8 cellular contexts compared by ENCODE assay signal in genomic region chr6:149032599-149033405, GRCh38.
DNase-seq lines count a peak whose midpoint lies in the region; ATAC-seq and TF ChIP-seq lines count a peak whose summit lies in the region.

No MANE protein-coding gene starts in this region.

- TF ChIP-seq CTCF in foreskin fibroblast (IDR thresholded peaks at IDR 0.05; ENCODE audit: low read depth, low read length) (no peak), WTC11 (IDR thresholded peaks at IDR 0.05) (no peak)

- DNase-seq in EH (ENCODE audit: low read depth), result peak; percentile 97
- peak; percentile 47 for DNase-seq in activated CD8-positive, alpha-beta memory T cell treated with anti-CD3 and anti-CD28 coated beads, Interleukin-2, amount 50 U/mL, for 24 hours (ENCODE audit: extremely low read depth)
- DNase-seq in foreskin fibroblast, result peak; percentile 71 to 78
- peak in 2 of 3 experiments; percentile 23 to 26 for DNase-seq in stimulated activated CD4-positive, alpha-beta T cell treated with anti-CD3 and anti-CD28 coated beads, TNF-alpha, amount 100 ng/mL, for 4 hours (ENCODE audit: low read depth in 3 of 3)
- no peak for DNase-seq in WTC11 (ENCODE audit: low spot score)
- DNase-seq in COLO668 (lab: John Stamatoyannopoulos, UW; ENCODE audit: unreplicated experiment), result no peak

- H3K4me3 ChIP-seq in foreskin fibroblast (ENCODE audit: low read depth in 1 of 2, low read length in 2 of 2), result no peak overlapping the region

- H3K9me3 Mint-ChIP-seq in WTC11, result no peaks in the 10 kb centered on the region

- H3K27ac Mint-ChIP-seq in WTC11, result no peak overlapping the region

- H3K27me3 Mint-ChIP-seq in WTC11 (ENCODE audit: low read depth), result no peaks in the 10 kb centered on the region

- ATAC-seq in GM21515 (IDR thresholded peaks at IDR 0.05; ENCODE audit: unreplicated experiment) (peak; percentile 74), HG03575 (IDR thresholded peaks at IDR 0.05; ENCODE audit: extremely low read depth, insufficient number of reproducible peaks, low FRiP score, unreplicated experiment) (peak; percentile 77), WTC11 (no peak)

- CTCF ChIA-PET in WTC11 (lab: Charles Lee), result interaction anchor here (0.6 to 1.4 kb wide), 6 partner anchors 18 to 473 kb away, joined by 3 to 6 read pairs (median 4); no protein-coding TSS in a partner anchor

- POLR2A ChIA-PET in WTC11 (lab: Charles Lee), result interaction anchor here (0.5 to 0.6 kb wide), 2 partner anchors 39 to 284 kb away, joined by 5 to 7 read pairs; no protein-coding TSS in a partner anchor

- H3K4me1 Mint-ChIP-seq in WTC11, result peaks cover 53% of the 10 kb centered on the region

- H3K4me3 Mint-ChIP-seq in WTC11, result no peak overlapping the region

- H3K36me3 Mint-ChIP-seq in WTC11, result no peaks in the 10 kb centered on the region

TF ChIP-seq in WTC11, 78 proteins besides CTCF, POLR2A, EP300 and RAD21:
- TF ChIP-seq ZMAT4 (CRISPR knock-in tag; IDR thresholded peaks at IDR 0.05), result no peak
- TF ChIP-seq ZNF423 (CRISPR knock-in tag; IDR thresholded peaks at IDR 0.05), result no peak
- TF ChIP-seq MYBL2 (CRISPR knock-in tag; IDR thresholded peaks at IDR 0.05), result no peak
- no peak for TF ChIP-seq ZNF138 (CRISPR knock-in tag; conservative IDR thresholded peaks at IDR 0.05)
- TF ChIP-seq KAT7 (CRISPR knock-in tag; IDR thresholded peaks at IDR 0.05; ENCODE audit: borderline replicate concordance), result no peak
- no peak for TF ChIP-seq SOX15 (CRISPR knock-in tag; IDR thresholded peaks at IDR 0.05)
- TF ChIP-seq FOXP4 (CRISPR knock-in tag; IDR thresholded peaks at IDR 0.05), result no peak
- TF ChIP-seq TEAD4 (CRISPR knock-in tag; IDR thresholded peaks at IDR 0.05), result no peak
- no peak for TF ChIP-seq E2F4 (CRISPR knock-in tag; IDR thresholded peaks at IDR 0.05; ENCODE audit: borderline replicate concordance, low read depth)
- TF ChIP-seq ERG (CRISPR knock-in tag; IDR thresholded peaks at IDR 0.05), result no peak
- no peak for TF ChIP-seq EMX1 (CRISPR knock-in tag; IDR thresholded peaks at IDR 0.05)
- TF ChIP-seq RORB (CRISPR knock-in tag; IDR thresholded peaks at IDR 0.05), result no peak
- no peak for TF ChIP-seq IRF2 (CRISPR knock-in tag; IDR thresholded peaks at IDR 0.05; ENCODE audit: borderline replicate concordance, low read depth)
- TF ChIP-seq TEAD1 (CRISPR knock-in tag; IDR thresholded peaks at IDR 0.05), result no peak
- no peak for TF ChIP-seq CREB1 (CRISPR knock-in tag; IDR thresholded peaks at IDR 0.05)

Comparison
In these comparisons a context has a peak if more than half of its experiments do, and no peak if none do; other contexts are left out.
1. DNase-seq: peak in EH (single experiment), activated CD8-positive, alpha-beta memory T cell treated with anti-CD3 and anti-CD28 coated beads, Interleukin-2, amount 50 U/mL, for 24 hours (single experiment), foreskin fibroblast (2 of 2) and stimulated activated CD4-positive, alpha-beta T cell treated with anti-CD3 and anti-CD28 coated beads, TNF-alpha, amount 100 ng/mL, for 4 hours (2 of 3); none in WTC11 (single experiment) and COLO668 (single experiment).